In the genomic region with DNA sequence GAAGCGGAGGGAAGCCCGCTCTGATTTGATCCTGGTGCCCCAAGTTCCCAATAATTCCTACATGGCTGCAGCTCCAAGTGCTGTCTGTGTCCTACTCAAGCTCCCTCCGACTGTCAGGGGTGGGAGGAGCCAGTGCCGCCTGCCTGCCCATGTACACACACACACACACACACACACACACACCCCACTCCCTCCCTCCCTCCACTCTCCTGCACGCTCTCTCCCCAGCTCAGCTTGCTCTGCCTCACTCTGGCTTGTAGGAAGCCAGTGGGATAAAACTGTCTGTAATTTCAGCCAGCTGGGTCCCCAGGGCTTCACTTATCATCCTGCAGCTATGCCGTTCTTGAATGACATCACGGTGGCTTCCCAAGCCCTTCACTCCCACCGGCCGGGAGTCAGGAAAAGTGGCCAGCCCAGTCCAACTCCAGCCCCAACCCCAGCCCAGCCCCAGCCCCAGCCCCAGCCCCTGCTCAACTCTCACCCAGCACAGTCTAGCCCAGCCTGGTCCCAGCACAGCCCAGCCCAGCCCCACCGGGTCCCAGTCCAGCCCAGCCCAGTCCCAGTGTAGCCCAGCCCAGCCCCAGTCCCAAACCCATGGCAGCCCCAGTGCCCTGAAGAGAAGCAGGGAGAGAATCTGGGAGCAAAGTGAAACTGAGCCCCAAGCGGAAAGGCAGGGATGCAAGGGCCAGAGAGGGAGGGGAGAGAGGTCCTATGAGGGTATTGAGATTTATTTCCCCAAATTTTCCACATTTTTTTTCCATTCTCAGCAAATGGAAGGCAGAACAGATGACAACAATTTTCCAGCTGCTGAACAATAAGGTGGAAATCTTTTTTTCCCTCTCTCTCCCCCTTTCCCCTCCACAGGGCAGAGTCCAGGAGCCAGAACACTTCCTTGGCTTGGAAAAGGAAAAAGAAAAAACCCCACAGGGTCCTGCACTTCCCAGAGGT, we compare ENCODE assay signal across 1 cellular context.
TF ChIP-seq lines count a peak whose summit lies in the region.

No MANE protein-coding gene starts in this region.

TF ChIP-seq in IMR-90, 13 proteins besides CTCF, POLR2A, EP300 and RAD21 (continued from another document):
- no peak for TF ChIP-seq RCOR1 (IDR thresholded peaks at IDR 0.05; ENCODE audit: insufficient replicate concordance, low read length)
- no peak for TF ChIP-seq CEBPB (IDR thresholded peaks at IDR 0.05; ENCODE audit: low read depth, low read length)
- TF ChIP-seq SMC3 (IDR thresholded peaks at IDR 0.05; ENCODE audit: low read depth, low read length) = peak; percentile 23
